9 cellular contexts compared by ENCODE assay signal in the genomic region with DNA sequence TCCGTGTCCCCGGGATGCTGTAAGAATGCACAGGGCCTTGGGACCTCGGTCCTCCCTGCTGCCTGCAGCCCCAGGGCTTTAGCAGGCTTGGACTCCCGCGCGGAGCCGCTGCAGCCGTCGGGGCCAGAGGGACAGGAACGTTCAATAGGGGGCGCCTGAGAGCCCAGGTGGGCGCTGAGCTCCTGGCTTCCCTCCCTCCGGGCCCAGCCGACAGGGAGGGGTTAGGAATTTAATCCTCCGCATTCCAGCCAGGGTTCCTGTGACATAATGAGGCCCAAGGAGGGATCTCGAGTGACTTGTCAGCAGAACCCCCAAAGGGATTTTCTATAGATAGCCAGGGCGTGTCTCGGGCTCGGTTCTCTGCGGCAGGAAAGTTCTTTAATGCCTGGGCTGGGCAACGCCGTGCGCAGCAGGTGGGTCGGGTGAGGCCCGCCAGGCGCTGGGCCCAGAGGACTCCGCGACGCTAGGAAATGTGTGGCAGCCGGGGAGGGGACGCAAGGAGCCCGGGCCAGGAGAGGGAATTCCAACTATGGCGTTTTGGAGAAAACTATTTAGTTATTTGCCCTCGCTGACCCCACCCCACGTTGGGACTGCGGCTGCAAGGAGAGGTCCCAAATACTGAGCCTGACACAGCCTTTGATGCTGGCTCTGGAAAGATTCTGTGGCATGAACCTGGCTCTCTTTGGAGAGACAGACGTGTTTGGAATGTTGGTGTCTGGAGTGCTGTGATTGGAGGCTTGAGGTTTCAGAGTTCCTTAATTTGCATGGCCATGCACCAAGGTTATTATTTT.
A peak's percentile ranks its signal among the peaks of the same experiment; 100 is the strongest.
DNase-seq lines count a peak whose midpoint lies in the region; ATAC-seq and TF ChIP-seq lines count a peak whose summit lies in the region.
"Had no signal": no experiment of that assay in that cellular context is flagged by ENCODE, and none has a peak within 500 bp of the region (broad histone marks: within the 10 kb centered on the region; RNA-seq: fewer than 3 reads in every experiment).

No MANE protein-coding gene starts in this region.

- H3K9me3 Mint-ChIP-seq in activated naive CD8-positive, alpha-beta T cell treated with anti-CD3 and anti-CD28 coated beads, Interleukin-2, amount 10 ng/mL, durations not matched to agents 7 days and 5 days, result peaks cover 17% of the 10 kb centered on the region
- no peaks in the 10 kb centered on the region for H3K9me3 Mint-ChIP-seq in immature natural killer cell
- H3K9me3 Mint-ChIP-seq in stimulated activated effector memory CD8-positive, alpha-beta T cell treated with anti-CD3 and anti-CD28 coated beads, Interleukin-12 subunit alpha, Interleukin-12 subunit beta, amount 100 ng/mL, for 72 hours, result peaks cover 8% of the 10 kb centered on the region

- H3K27ac ChIP-seq in SK-N-SH (ENCODE audit: low read depth in 2 of 2, low read length in 1 of 2) (no peak overlapping the region), thoracic aorta (peak overlapping the region; percentile 9 to 35)

- CTCF ChIA-PET in SK-N-SH (lab: Yijun Ruan, JAX), result interaction anchor here (1.3 kb wide), 1 partner anchor 9 kb away, joined by 4 read pairs; no protein-coding TSS in a partner anchor

- no peaks in the 10 kb centered on the region for H3F3A ChIP-seq in SK-N-SH (replicated peaks; ENCODE audit: insufficient read depth)

- H3K4me3 Mint-ChIP-seq in activated naive CD8-positive, alpha-beta T cell treated with anti-CD3 and anti-CD28 coated beads, Interleukin-2, amount 10 ng/mL, durations not matched to agents 7 days and 5 days, result no peak overlapping the region
- H3K4me3 Mint-ChIP-seq in immature natural killer cell, result peak overlapping the region in 4 of 5 donors; percentile 21 to 56 (median 52)
- no peak overlapping the region for H3K4me3 Mint-ChIP-seq in stimulated activated effector memory CD8-positive, alpha-beta T cell treated with anti-CD3 and anti-CD28 coated beads, Interleukin-12 subunit alpha, Interleukin-12 subunit beta, amount 100 ng/mL, for 72 hours

- H3K4me1 ChIP-seq in SK-N-SH (ENCODE audit: control insufficient read depth in 1 of 2, insufficient read depth in 2 of 2, low read depth in 1 of 2, low read length in 1 of 2) (no peaks in the 10 kb centered on the region; a peak in 1 of 4 replicates), thoracic aorta (ENCODE audit: control insufficient read depth in 1 of 2, low read depth in 2 of 2) (peaks cover 5 to 11% of the 10 kb centered on the region in 2 donors)

- H3K9me2 ChIP-seq in SK-N-SH, result no peaks in the 10 kb centered on the region

- TF ChIP-seq RAD21 in SK-N-SH (IDR thresholded peaks at IDR 0.05; ENCODE audit: low read length), result no peak

- H4K20me1 ChIP-seq in SK-N-SH (ENCODE audit: insufficient read depth), result no peaks in the 10 kb centered on the region

- TF ChIP-seq CTCF in SK-N-SH (IDR thresholded peaks at IDR 0.05) (0 out of 2 replicates have a peak, but pooled peaks have one; percentile 16), thoracic aorta (IDR thresholded peaks at IDR 0.05) (peak; percentile 38)

- H3K36me3 Mint-ChIP-seq in activated naive CD8-positive, alpha-beta T cell treated with anti-CD3 and anti-CD28 coated beads, Interleukin-2, amount 10 ng/mL, durations not matched to agents 7 days and 5 days, result peaks cover 7% of the 10 kb centered on the region
- peaks cover 0 to 7% (median 0%) of the 10 kb centered on the region in 3 donors for H3K36me3 Mint-ChIP-seq in immature natural killer cell
- no peaks in the 10 kb centered on the region for H3K36me3 Mint-ChIP-seq in stimulated activated effector memory CD8-positive, alpha-beta T cell treated with anti-CD3 and anti-CD28 coated beads, Interleukin-12 subunit alpha, Interleukin-12 subunit beta, amount 100 ng/mL, for 72 hours
- H3K36me3 Mint-ChIP-seq: CD4-positive, CD25-positive, alpha-beta regulatory T cell had no signal

- H3K27me3 ChIP-seq in SK-N-SH (ENCODE audit: insufficient read depth), result no peaks in the 10 kb centered on the region
- no peaks in the 10 kb centered on the region for H3K27me3 ChIP-seq in thoracic aorta (replicated peaks; ENCODE audit: insufficient read depth)

- no peak for ATAC-seq in SK-N-SH treated with all-trans-retinoic acid at 6 μM for 48 hours
- ATAC-seq in HG03097 (IDR thresholded peaks at IDR 0.05; ENCODE audit: low FRiP score, unreplicated experiment), result peak; percentile 60
- ATAC-seq in activated naive CD8-positive, alpha-beta T cell treated with anti-CD3 and anti-CD28 coated beads, Interleukin-2, amount 10 ng/mL, durations not matched to agents 7 days and 5 days (ENCODE audit: low read depth), result no peak
- ATAC-seq in thoracic aorta (ENCODE audit: insufficient number of reproducible peaks, low FRiP score, low read depth), result no peak
- no peak for ATAC-seq in stimulated activated effector memory CD8-positive, alpha-beta T cell treated with anti-CD3 and anti-CD28 coated beads, Interleukin-12 subunit alpha, Interleukin-12 subunit beta, amount 100 ng/mL, for 72 hours

- no peak overlapping the region for H3K4me2 ChIP-seq in SK-N-SH

- no peaks in the 10 kb centered on the region for H3K27me3 Mint-ChIP-seq in activated naive CD8-positive, alpha-beta T cell treated with anti-CD3 and anti-CD28 coated beads, Interleukin-2, amount 10 ng/mL, durations not matched to agents 7 days and 5 days
- H3K27me3 Mint-ChIP-seq in immature natural killer cell (ENCODE audit: low read depth in 3 of 3), result peaks cover 0 to 7% (median 6%) of the 10 kb centered on the region in 3 donors

- no peak for TF ChIP-seq EP300 in SK-N-SH (IDR thresholded peaks at IDR 0.05; ENCODE audit: borderline replicate concordance in 1 of 2, low read depth in 1 of 2, low read length in 1 of 2)

- no peak overlapping the region for H3K27ac Mint-ChIP-seq in activated naive CD8-positive, alpha-beta T cell treated with anti-CD3 and anti-CD28 coated beads, Interleukin-2, amount 10 ng/mL, durations not matched to agents 7 days and 5 days
- H3K27ac Mint-ChIP-seq in immature natural killer cell, result no peak overlapping the region
- no peak overlapping the region for H3K27ac Mint-ChIP-seq in stimulated activated effector memory CD8-positive, alpha-beta T cell treated with anti-CD3 and anti-CD28 coated beads, Interleukin-12 subunit alpha, Interleukin-12 subunit beta, amount 100 ng/mL, for 72 hours

- no peaks in the 10 kb centered on the region for H3K79me2 ChIP-seq in SK-N-SH (ENCODE audit: insufficient read depth)

- no peak overlapping the region for H2AFZ ChIP-seq in SK-N-SH (ENCODE audit: low read depth)

- no peak overlapping the region for H3K9ac ChIP-seq in SK-N-SH

- POLR2A ChIA-PET in SK-N-SH (lab: Yijun Ruan, JAX), result no interaction called here
- POLR2A ChIA-PET in activated naive CD8-positive, alpha-beta T cell treated with anti-CD3 and anti-CD28 coated beads, Interleukin-2, amount 10 ng/mL, durations not matched to agents 7 days and 5 days (lab: Charles Lee), result no interaction called here

- no peaks in the 10 kb centered on the region for H3K36me3 ChIP-seq in SK-N-SH (replicated peaks in 1 of 2; ENCODE audit: control insufficient read depth in 1 of 2, insufficient read depth in 2 of 2, low read length in 1 of 2)
- no peaks in the 10 kb centered on the region for H3K36me3 ChIP-seq in thoracic aorta

- no peaks in the 10 kb centered on the region for H3K9me3 ChIP-seq in SK-N-SH
- no peaks in the 10 kb centered on the region for H3K9me3 ChIP-seq in thoracic aorta

- DNase-seq in SK-N-SH, result no peak
- DNase-seq in activated naive CD8-positive, alpha-beta T cell treated with anti-CD3 and anti-CD28 coated beads, Interleukin-2, amount 10 ng/mL, durations not matched to agents 7 days and 5 days, result peak; percentile 38
- peak; percentile 20 to 45 (median 33) for DNase-seq in immature natural killer cell
- DNase-seq in thoracic aorta (ENCODE audit: low spot score), result no peak
- no peak for DNase-seq in OCI-M2 (lab: John Stamatoyannopoulos, UW; ENCODE audit: unreplicated experiment)
- no peak for DNase-seq in stimulated activated effector memory CD8-positive, alpha-beta T cell treated with anti-CD3 and anti-CD28 coated beads, Interleukin-12 subunit alpha, Interleukin-12 subunit beta, amount 100 ng/mL, for 72 hours (ENCODE audit: low spot score in 2 of 2)

- no peak overlapping the region for H3K4me3 ChIP-seq in SK-N-SH (ENCODE audit: low read depth in 2 of 2, low read length in 1 of 2)
- H3K4me3 ChIP-seq in thoracic aorta, result peak overlapping the region; percentile 57

- H3K4me1 Mint-ChIP-seq in activated naive CD8-positive, alpha-beta T cell treated with anti-CD3 and anti-CD28 coated beads, Interleukin-2, amount 10 ng/mL, durations not matched to agents 7 days and 5 days, result no peaks in the 10 kb centered on the region
- peaks cover 0 to 6% of the 10 kb centered on the region in 2 donors for H3K4me1 Mint-ChIP-seq in immature natural killer cell
- no peaks in the 10 kb centered on the region for H3K4me1 Mint-ChIP-seq in stimulated activated effector memory CD8-positive, alpha-beta T cell treated with anti-CD3 and anti-CD28 coated beads, Interleukin-12 subunit alpha, Interleukin-12 subunit beta, amount 100 ng/mL, for 72 hours

- WGBS in SK-N-SH (ENCODE audit: low lambda C conversion rate), result 81% methylated on average over 28 of the region's 37 CpGs

TF ChIP-seq in SK-N-SH, 30 proteins besides CTCF, POLR2A, EP300 and RAD21 (continues in another document):
- TF ChIP-seq, protein P1, sequence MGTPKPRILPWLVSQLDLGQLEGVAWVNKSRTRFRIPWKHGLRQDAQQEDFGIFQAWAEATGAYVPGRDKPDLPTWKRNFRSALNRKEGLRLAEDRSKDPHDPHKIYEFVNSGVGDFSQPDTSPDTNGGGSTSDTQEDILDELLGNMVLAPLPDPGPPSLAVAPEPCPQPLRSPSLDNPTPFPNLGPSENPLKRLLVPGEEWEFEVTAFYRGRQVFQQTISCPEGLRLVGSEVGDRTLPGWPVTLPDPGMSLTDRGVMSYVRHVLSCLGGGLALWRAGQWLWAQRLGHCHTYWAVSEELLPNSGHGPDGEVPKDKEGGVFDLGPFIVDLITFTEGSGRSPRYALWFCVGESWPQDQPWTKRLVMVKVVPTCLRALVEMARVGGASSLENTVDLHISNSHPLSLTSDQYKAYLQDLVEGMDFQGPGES (IDR thresholded peaks at IDR 0.05; ENCODE audit: low read depth, low read length), result no peak
- no peak for TF ChIP-seq NFIC (IDR thresholded peaks at IDR 0.05; ENCODE audit: borderline replicate concordance)
- no peak for TF ChIP-seq JUND (IDR thresholded peaks at IDR 0.05)

TF ChIP-seq in SK-N-SH treated with all-trans-retinoic acid at 6 μM for 48 hours, 23 proteins besides CTCF, POLR2A, EP300 and RAD21 (continues in another document):
- TF ChIP-seq, protein P2, sequence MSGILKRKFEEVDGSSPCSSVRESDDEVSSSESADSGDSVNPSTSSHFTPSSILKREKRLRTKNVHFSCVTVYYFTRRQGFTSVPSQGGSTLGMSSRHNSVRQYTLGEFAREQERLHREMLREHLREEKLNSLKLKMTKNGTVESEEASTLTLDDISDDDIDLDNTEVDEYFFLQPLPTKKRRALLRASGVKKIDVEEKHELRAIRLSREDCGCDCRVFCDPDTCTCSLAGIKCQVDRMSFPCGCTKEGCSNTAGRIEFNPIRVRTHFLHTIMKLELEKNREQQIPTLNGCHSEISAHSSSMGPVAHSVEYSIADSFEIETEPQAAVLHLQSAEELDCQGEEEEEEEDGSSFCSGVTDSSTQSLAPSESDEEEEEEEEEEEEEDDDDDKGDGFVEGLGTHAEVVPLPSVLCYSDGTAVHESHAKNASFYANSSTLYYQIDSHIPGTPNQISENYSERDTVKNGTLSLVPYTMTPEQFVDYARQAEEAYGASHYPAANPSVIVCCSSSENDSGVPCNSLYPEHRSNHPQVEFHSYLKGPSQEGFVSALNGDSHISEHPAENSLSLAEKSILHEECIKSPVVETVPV (CRISPR knock-in tag; IDR thresholded peaks at IDR 0.05), result no peak

Comparison
In these comparisons a context has a peak if more than half of its experiments do, and no peak if none do; other contexts are left out.
1. DNase-seq: peak in activated naive CD8-positive, alpha-beta T cell treated with anti-CD3 and anti-CD28 coated beads, Interleukin-2, amount 10 ng/mL, durations not matched to agents 7 days and 5 days (single experiment) and immature natural killer cell (3 of 3); none in SK-N-SH (single experiment), thoracic aorta (single experiment), OCI-M2 (single experiment) and stimulated activated effector memory CD8-positive, alpha-beta T cell treated with anti-CD3 and anti-CD28 coated beads, Interleukin-12 subunit alpha, Interleukin-12 subunit beta, amount 100 ng/mL, for 72 hours (0 of 2).
2. H3K27ac ChIP-seq: peak in thoracic aorta (2 of 2); none in SK-N-SH (0 of 2).
3. H3K4me3 Mint-ChIP-seq: peak in immature natural killer cell (4 of 5); none in activated naive CD8-positive, alpha-beta T cell treated with anti-CD3 and anti-CD28 coated beads, Interleukin-2, amount 10 ng/mL, durations not matched to agents 7 days and 5 days (single experiment) and stimulated activated effector memory CD8-positive, alpha-beta T cell treated with anti-CD3 and anti-CD28 coated beads, Interleukin-12 subunit alpha, Interleukin-12 subunit beta, amount 100 ng/mL, for 72 hours (single experiment).